ENCODE assay signal across 1 cellular context in genomic region chr7:149195180-149196150, GRCh38.
TF ChIP-seq lines count a peak whose summit lies in the region.

Gene ZNF282, plus strand, starts transcription at chr7:149195546. Its CDS starts 44 bp downstream, at chr7:149195590.

TF ChIP-seq in K562, 482 proteins besides CTCF, POLR2A, EP300 and RAD21 (continued from another document and continues in another):
- TF ChIP-seq VEZF1 (CRISPR knock-in tag; IDR thresholded peaks at IDR 0.05): peak; percentile 84
- peak; percentile 90 for TF ChIP-seq TARDBP (IDR thresholded peaks at IDR 0.05)
- TF ChIP-seq PRDM10 (IDR thresholded peaks at IDR 0.05; ENCODE audit: partially characterized antibody): peak; percentile 54
- TF ChIP-seq PHF21A (IDR thresholded peaks at IDR 0.05; ENCODE audit: borderline replicate concordance, low read depth): peak; percentile 75; the same call in 1 of the 2 replicates
- no peak for TF ChIP-seq NR0B1 (IDR thresholded peaks at IDR 0.05; ENCODE audit: partially characterized antibody)
- peak; percentile 82 to 92 for TF ChIP-seq MNT (conservative IDR thresholded peaks at IDR 0.05)
- no peak for TF ChIP-seq MCM3 (IDR thresholded peaks at IDR 0.05)
- TF ChIP-seq ZNF764 (CRISPR knock-in tag; IDR thresholded peaks at IDR 0.05; ENCODE audit: low read depth): no peak
- 0 out of 2 replicates have a peak, but pooled peaks have one; percentile 35 for TF ChIP-seq JUN (IDR thresholded peaks at IDR 0.05; ENCODE audit: borderline replicate concordance, low read depth, low read length)
- TF ChIP-seq JUN (CRISPR knock-in tag; IDR thresholded peaks at IDR 0.05; ENCODE audit: borderline replicate concordance): peak; percentile 90
- TF ChIP-seq ID3 (CRISPR knock-in tag; IDR thresholded peaks at IDR 0.05): no peak
- TF ChIP-seq ID3 (tag; IDR thresholded peaks at IDR 0.05): peak; percentile 85; the same call in 1 of the 2 replicates
- TF ChIP-seq SIN3A (IDR thresholded peaks at IDR 0.05; ENCODE audit: borderline replicate concordance in 2 of 2, control insufficient read depth in 1 of 2, low read depth in 2 of 2, low read length in 2 of 2): peak; percentile 48 to 92; a peak in 3 of 4 replicates
- TF ChIP-seq CREB1 (IDR thresholded peaks at IDR 0.05): peak; percentile 49
- TF ChIP-seq CREB1 (CRISPR knock-in tag; IDR thresholded peaks at IDR 0.05): no peak
- TF ChIP-seq AFF1 (IDR thresholded peaks at IDR 0.05; ENCODE audit: low read depth in 1 of 2, partially characterized antibody in 2 of 2): peak in 1 of 2 experiments; percentile 44
- no peak for TF ChIP-seq EHMT2 (IDR thresholded peaks at IDR 0.05)
- TF ChIP-seq NONO (IDR thresholded peaks at IDR 0.05; ENCODE audit: low read depth in 2 of 2, low read length in 1 of 2): peak; percentile 49 to 68; a peak in 2 of 4 replicates
- TF ChIP-seq SRF (CRISPR knock-in tag; IDR thresholded peaks at IDR 0.05): peak in 1 of 2 experiments; percentile 67; a peak in 2 of 4 replicates
- TF ChIP-seq FOXJ3 (CRISPR knock-in tag; IDR thresholded peaks at IDR 0.05): no peak
- no peak for TF ChIP-seq ZNF23 (CRISPR knock-in tag; IDR thresholded peaks at IDR 0.05)
- TF ChIP-seq CAMTA2 (CRISPR knock-in tag; conservative IDR thresholded peaks at IDR 0.05): no peak
- TF ChIP-seq POLR2G (IDR thresholded peaks at IDR 0.05; ENCODE audit: low read depth, low read length): peak; percentile 98
- no peak for TF ChIP-seq SPI1 (IDR thresholded peaks at IDR 0.05; ENCODE audit: borderline replicate concordance, low read depth, low read length)
- peak; percentile 77 for TF ChIP-seq RREB1 (CRISPR knock-in tag; IDR thresholded peaks at IDR 0.05)
- peak; percentile 71 for TF ChIP-seq NKRF (IDR thresholded peaks at IDR 0.05; ENCODE audit: borderline replicate concordance)
- no peak for TF ChIP-seq GTF2B (IDR thresholded peaks at IDR 0.05; ENCODE audit: extremely low read depth, insufficient read length)
- TF ChIP-seq TRIM25 (IDR thresholded peaks at IDR 0.05; ENCODE audit: borderline replicate concordance): no peak
